1 cellular context compared by ENCODE assay signal in genomic region chr18:78390985-78391384, GRCh38.
TF ChIP-seq lines count a peak whose summit lies in the region.

No MANE protein-coding gene starts in this region.

TF ChIP-seq in H1, 55 proteins besides CTCF, POLR2A, EP300 and RAD21:
- no peak for TF ChIP-seq RBBP5 (IDR thresholded peaks at IDR 0.05; ENCODE audit: borderline replicate concordance, low read depth, low read length)
- no peak for TF ChIP-seq CHD1 (IDR thresholded peaks at IDR 0.05; ENCODE audit: low read depth, low read length)
- TF ChIP-seq HDAC2 (IDR thresholded peaks at IDR 0.05; ENCODE audit: borderline replicate concordance in 1 of 2, low read depth in 2 of 2, low read length in 2 of 2): no peak
- TF ChIP-seq YY1 (IDR thresholded peaks at IDR 0.05; ENCODE audit: low read depth, low read length): no peak
- TF ChIP-seq SIRT6 (IDR thresholded peaks at IDR 0.05; ENCODE audit: low read length): no peak
- no peak for TF ChIP-seq SIX5 (IDR thresholded peaks at IDR 0.05; ENCODE audit: low read depth, low read length)
- no peak for TF ChIP-seq MAFK (IDR thresholded peaks at IDR 0.05; ENCODE audit: low read depth, low read length)
TF ChIP-seq in H1: peak in this region for 0.
